In the genomic region with DNA sequence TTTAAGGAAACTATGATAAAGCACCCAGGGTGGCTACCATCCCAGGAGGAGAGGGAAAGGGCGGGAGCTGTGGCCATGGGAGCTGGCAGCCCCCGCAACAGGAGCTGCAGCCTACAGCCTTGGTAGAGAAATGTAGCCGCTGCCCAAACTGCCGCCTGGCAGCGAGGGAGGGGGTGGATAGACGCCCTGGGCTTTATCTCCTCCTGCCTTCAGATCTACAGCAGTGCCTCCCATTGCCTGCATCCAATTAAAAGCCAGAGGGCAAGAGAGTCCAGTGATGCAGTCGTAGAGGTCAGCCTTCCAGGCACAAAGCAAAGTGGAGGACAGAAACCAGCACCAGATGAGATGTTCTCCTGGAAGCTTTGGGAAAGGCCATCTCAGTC, we compare ENCODE assay signal across 10 cellular contexts. TPM values are rescaled to one million over a fixed set of nuclear protein-coding genes. Genes with fewer than 3 reads are reported as not detected.
DNase-seq lines count a peak whose midpoint lies in the region; ATAC-seq, FAIRE-seq and TF ChIP-seq lines count a peak whose summit lies in the region.
"Had no signal": no experiment of that assay in that cellular context is flagged by ENCODE, and none has a peak within 500 bp of the region (broad histone marks: within the 10 kb centered on the region; RNA-seq: fewer than 3 reads in every experiment).

No MANE protein-coding gene starts in this region.

- no peaks in the 10 kb centered on the region for H3K9me3 ChIP-seq in CD8-positive, alpha-beta memory T cell (ENCODE audit: low read length)
- H3K9me3 ChIP-seq in endothelial cell of umbilical vein (replicated peaks; ENCODE audit: control insufficient read depth, insufficient read depth, low read length), result no peaks in the 10 kb centered on the region
- H3K9me3 ChIP-seq: SJSA1 had no signal

- peaks cover 13 to 19% (median 17%) of the 10 kb centered on the region in 3 donors for H3K4me1 Mint-ChIP-seq in CD8-positive, alpha-beta memory T cell
- peaks cover 51% of the 10 kb centered on the region for H3K4me1 Mint-ChIP-seq in nephron progenitor cell

- dilution Hi-C loops in endothelial cell of umbilical vein (cut with MboI; ENCODE audit: extremely low pct_ligation_motif_present, low sequenced_read_pairs), result no loop called here

- no peaks in the 10 kb centered on the region for H3K9me1 ChIP-seq in endothelial cell of umbilical vein (replicated peaks; ENCODE audit: control insufficient read depth, extremely low read depth, insufficient read depth, low read length)

- in situ Hi-C loops in GM13976 (cut with MboI; ENCODE audit: low sequenced_read_pairs, unreplicated experiment), result no loop called here

- POLR2A ChIA-PET in CD8-positive, alpha-beta memory T cell (lab: Charles Lee), result no interaction called here
- POLR2A ChIA-PET in endothelial cell of umbilical vein (lab: Charles Lee), result no interaction called here

- no peak overlapping the region for H3K27ac ChIP-seq in CD8-positive, alpha-beta memory T cell (ENCODE audit: low read depth, low read length)
- no peak overlapping the region for H3K27ac ChIP-seq in endothelial cell of umbilical vein (ENCODE audit: insufficient read depth, low read depth, low read length)
- H3K27ac ChIP-seq: SJSA1 had no signal

- H3K36me3 Mint-ChIP-seq in CD8-positive, alpha-beta memory T cell, result no peaks in the 10 kb centered on the region
- no peaks in the 10 kb centered on the region for H3K36me3 Mint-ChIP-seq in nephron progenitor cell (ENCODE audit: low read depth)

- DNase-seq in CD8-positive, alpha-beta memory T cell, result no peak
- DNase-seq in NCI-H2227 treated with DMSO at 0.1 percent for 48 hours (lab: John Stamatoyannopoulos, UW) (peak; percentile 24), endothelial cell of umbilical vein (ENCODE audit: low read depth, low spot score) (no peak), nephron progenitor cell (no peak), GM13976 (ENCODE audit: low spot score) (no peak)

- H3K27me3 ChIP-seq in CD8-positive, alpha-beta memory T cell (ENCODE audit: insufficient read depth, low read length, poor library complexity, severe bottlenecking), result peaks cover 11% of the 10 kb centered on the region
- H3K27me3 ChIP-seq in endothelial cell of umbilical vein (ENCODE audit: control insufficient read depth in 2 of 2, insufficient read depth in 2 of 2, low read length in 2 of 2), result peaks cover 2 to 4% of the 10 kb centered on the region in 2 experiments
- H3K27me3 ChIP-seq: SJSA1 had no signal

- H3K4me2 ChIP-seq in endothelial cell of umbilical vein (ENCODE audit: insufficient read depth, low read length), result peak overlapping the region; percentile 92

- H3K27me3 Mint-ChIP-seq in CD8-positive, alpha-beta memory T cell, result peaks cover 18 to 37% of the 10 kb centered on the region in 2 donors
- peaks cover 28% of the 10 kb centered on the region for H3K27me3 Mint-ChIP-seq in nephron progenitor cell (ENCODE audit: low read depth, poor library complexity)

- TF ChIP-seq CTCF in endothelial cell of umbilical vein (IDR thresholded peaks at IDR 0.05; ENCODE audit: extremely low read depth in 1 of 2, insufficient read depth in 1 of 2, low read depth in 1 of 2, low read length in 2 of 2) (no peak), nephron progenitor cell (IDR thresholded peaks at IDR 0.05) (no peak), GM13976 (IDR thresholded peaks at IDR 0.05; ENCODE audit: borderline replicate concordance, control extremely low read depth, extremely low read depth, insufficient read depth, missing control alignments) (no peak)

- H3K4me3 ChIP-seq in CD8-positive, alpha-beta memory T cell (ENCODE audit: low read length), result no peak overlapping the region
- no peak overlapping the region for H3K4me3 ChIP-seq in endothelial cell of umbilical vein (replicated peaks in 1 of 3; ENCODE audit: insufficient read depth in 1 of 3, low read depth in 1 of 3, low read length in 3 of 3)
- H3K4me3 ChIP-seq: SJSA1 had no signal

- no peak for ATAC-seq in HG02571 (IDR thresholded peaks at IDR 0.05; ENCODE audit: unreplicated experiment)
- no peak for ATAC-seq in GM21576 (IDR thresholded peaks at IDR 0.05; ENCODE audit: unreplicated experiment)
- ATAC-seq in HG02623 (IDR thresholded peaks at IDR 0.05; ENCODE audit: unreplicated experiment), result no peak

- peak overlapping the region; percentile 99 for H2AFZ ChIP-seq in endothelial cell of umbilical vein (ENCODE audit: low read depth, low read length)

- BruUV-seq in endothelial cell of umbilical vein (replicated peaks; lab: Mats Ljungman, UMichigan), result no TSS peak

- no peaks in the 10 kb centered on the region for H3K36me3 ChIP-seq in CD8-positive, alpha-beta memory T cell (ENCODE audit: insufficient read depth, low read length)
- no peaks in the 10 kb centered on the region for H3K36me3 ChIP-seq in endothelial cell of umbilical vein (ENCODE audit: control insufficient read depth in 2 of 2, extremely low read depth in 1 of 2, insufficient read depth in 2 of 2, low read length in 2 of 2)
- H3K36me3 ChIP-seq: SJSA1 had no signal

- H3K9me3 Mint-ChIP-seq in CD8-positive, alpha-beta memory T cell, result no peaks in the 10 kb centered on the region
- no peaks in the 10 kb centered on the region for H3K9me3 Mint-ChIP-seq in nephron progenitor cell
- H3K9me3 Mint-ChIP-seq: activated naive CD4-positive, alpha-beta T cell treated with anti-CD3 and anti-CD28 coated beads, Interleukin-2, amount 50 U/mL, for 72 hours had no signal

- intact Hi-C loops in endothelial cell of umbilical vein (cut with micrococcal nuclease), result loop anchor here (5.0 kb wide), 1 partner anchor 77 kb away; no protein-coding TSS in a partner anchor

- H3K27ac Mint-ChIP-seq in CD8-positive, alpha-beta memory T cell, result no peak overlapping the region
- no peak overlapping the region for H3K27ac Mint-ChIP-seq in nephron progenitor cell

- no peaks in the 10 kb centered on the region for H4K20me1 ChIP-seq in endothelial cell of umbilical vein (replicated peaks; ENCODE audit: control insufficient read depth, extremely low read depth, insufficient read depth, low read length)

- peak overlapping the region in 4 of 7 donors; percentile 68 to 76 (median 72) for H3K4me3 Mint-ChIP-seq in CD8-positive, alpha-beta memory T cell
- H3K4me3 Mint-ChIP-seq in nephron progenitor cell, result peak overlapping the region; percentile 36

- CTCF ChIA-PET in CD8-positive, alpha-beta memory T cell (lab: Charles Lee), result no interaction called here
- CTCF ChIA-PET in endothelial cell of umbilical vein (lab: Charles Lee), result interaction anchor here (0.8 to 1.2 kb wide), 4 partner anchors 10 to 710 kb away, joined by 3 to 4 read pairs (median 3); no protein-coding TSS in a partner anchor

- no peak for TF ChIP-seq POLR2A in endothelial cell of umbilical vein (IDR thresholded peaks at IDR 0.05; ENCODE audit: low read depth, low read length)

- peak; percentile 12 for FAIRE-seq in endothelial cell of umbilical vein (lab: Jason Lieb, UNC)

- H3K4me1 ChIP-seq in CD8-positive, alpha-beta memory T cell (ENCODE audit: insufficient read depth, low read length), result peaks cover 12% of the 10 kb centered on the region
- peaks cover 10% of the 10 kb centered on the region for H3K4me1 ChIP-seq in endothelial cell of umbilical vein (ENCODE audit: control insufficient read depth, extremely low read depth, insufficient read depth, low read length)
- H3K4me1 ChIP-seq: SJSA1 had no signal

- no peaks in the 10 kb centered on the region for H3K79me2 ChIP-seq in endothelial cell of umbilical vein (ENCODE audit: control insufficient read depth, insufficient read depth, low read length)

- H3K9ac ChIP-seq in endothelial cell of umbilical vein (replicated peaks; ENCODE audit: extremely low read depth, insufficient read depth, low read length), result no peak overlapping the region

TF ChIP-seq in endothelial cell of umbilical vein, 7 proteins besides CTCF, POLR2A, EP300 and RAD21:
- TF ChIP-seq POLR2AphosphoS5 (IDR thresholded peaks at IDR 0.05; ENCODE audit: insufficient read depth, low read depth, low read length) (no peak), MYC (IDR thresholded peaks at IDR 0.05; ENCODE audit: low read depth, low read length) (no peak), EZH2 (IDR thresholded peaks at IDR 0.05; ENCODE audit: borderline replicate concordance, low read depth, low read length, severe bottlenecking) (no peak), GATA2 (IDR thresholded peaks at IDR 0.05; ENCODE audit: insufficient read depth, insufficient read length, low read depth, low read length) (no peak), FOS (IDR thresholded peaks at IDR 0.05; ENCODE audit: borderline replicate concordance, insufficient read depth, low read length) (no peak), JUN (IDR thresholded peaks at IDR 0.05; ENCODE audit: borderline replicate concordance, insufficient read depth, insufficient read length, low read depth) (no peak)
- TF ChIP-seq, protein P1, sequence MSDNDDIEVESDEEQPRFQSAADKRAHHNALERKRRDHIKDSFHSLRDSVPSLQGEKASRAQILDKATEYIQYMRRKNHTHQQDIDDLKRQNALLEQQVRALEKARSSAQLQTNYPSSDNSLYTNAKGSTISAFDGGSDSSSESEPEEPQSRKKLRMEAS (IDR thresholded peaks at IDR 0.05; ENCODE audit: insufficient read depth, insufficient read length), result no peak

RNA-seq across cellular contexts. Expression of a gene that starts 35.0 kb away (rescaled TPM):
- 10 to 100 TPM; 29.1 to 29.4 TPM for total RNA-seq in CD8-positive, alpha-beta memory T cell
- 5.2 TPM for polyA plus RNA-seq in CD8-positive, alpha-beta memory T cell
- 54.2 and 55.3 TPM in 2 replicates for total RNA-seq in endothelial cell of umbilical vein
- polyA plus RNA-seq in endothelial cell of umbilical vein, result 11.7 and 15.4 TPM in 2 replicates
- polyA plus RNA-seq in endothelial cell of umbilical vein (2011; cell fraction: cytosol; rRNA removed), result 17.6 and 18.8 TPM in 2 replicates
- 15.9 and 18.1 TPM in 2 replicates for polyA plus RNA-seq in endothelial cell of umbilical vein (2011; cell fraction: nucleus; rRNA removed)
- 84.4 and 99.2 TPM in 2 replicates for polyA plus RNA-seq in endothelial cell of umbilical vein (2012)
- 24.5 and 38.3 TPM in 2 replicates for polyA minus RNA-seq in endothelial cell of umbilical vein
- 12.1 TPM for polyA minus RNA-seq in endothelial cell of umbilical vein (2011; cell fraction: cytosol; rRNA and poly(A)+ RNA removed)
- polyA minus RNA-seq in endothelial cell of umbilical vein (2011; cell fraction: nucleus; rRNA and poly(A)+ RNA removed), result 35.7 and 36.5 TPM in 2 replicates
